Comparison of ENCODE assay signal across 8 cellular contexts in the genomic region with DNA sequence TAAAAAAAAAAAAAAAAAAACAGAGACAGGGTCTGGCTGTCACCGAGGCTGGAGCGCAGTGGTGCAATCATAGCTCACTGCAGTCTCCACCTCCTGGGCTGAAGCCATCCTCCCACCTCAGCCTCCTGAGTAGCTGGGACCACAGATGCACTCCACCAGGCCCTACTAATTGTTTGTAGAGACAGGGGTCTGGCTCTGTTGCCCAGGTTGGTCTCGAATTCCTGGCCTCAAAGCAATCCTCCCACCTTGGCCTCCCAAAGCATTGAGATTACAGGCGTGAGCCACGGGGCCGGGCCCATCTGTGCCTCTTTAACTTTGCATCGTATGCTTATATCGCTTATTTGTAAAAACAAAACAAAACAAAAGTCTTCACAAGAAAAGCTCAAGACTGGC. TPM values are rescaled to one million over a fixed set of nuclear protein-coding genes. Genes with fewer than 3 reads are reported as not detected.
DNase-seq lines count a peak whose midpoint lies in the region; ATAC-seq and TF ChIP-seq lines count a peak whose summit lies in the region.

No MANE protein-coding gene starts in this region.

- peaks cover 2% of the 10 kb centered on the region for H3K36me3 Mint-ChIP-seq in activated T-helper 1 cell treated with anti-CD3 and anti-CD28 coated beads, Interleukin-12 subunit alpha, Interleukin-12 subunit beta, Interleukin-2, Interleukin-4 antibody, amounts not matched to agents 30 ng/mL and 10 ng/mL and 1 ng/mL, durations not matched to agents 14 hours and 24 hours and 36 hours (ENCODE audit: low read depth)

- H3K4me3 Mint-ChIP-seq in activated T-helper 1 cell treated with anti-CD3 and anti-CD28 coated beads, Interleukin-12 subunit alpha, Interleukin-12 subunit beta, Interleukin-2, Interleukin-4 antibody, amounts not matched to agents 30 ng/mL and 10 ng/mL and 1 ng/mL, durations not matched to agents 14 hours and 24 hours and 36 hours: peak overlapping the region; percentile 70

- peak overlapping the region; percentile 81 for H3K4me2 ChIP-seq in Karpas-422 (ENCODE audit: low read depth, low read length, poor library complexity, severe bottlenecking)

- peak overlapping the region; percentile 85 for H3K27ac ChIP-seq in Karpas-422 (ENCODE audit: low read length)
- H3K27ac ChIP-seq in left ventricle myocardium inferior (replicated peaks): peak overlapping the region; percentile 95

- no peak for TF ChIP-seq CTCF in left ventricle myocardium inferior (IDR thresholded peaks at IDR 0.05; ENCODE audit: borderline replicate concordance)

- H3K9me3 ChIP-seq in Karpas-422 (ENCODE audit: low read length): no peaks in the 10 kb centered on the region
- H3K9me3 ChIP-seq in left ventricle myocardium inferior (replicated peaks): no peaks in the 10 kb centered on the region

- ATAC-seq in GM19452 (IDR thresholded peaks at IDR 0.05; ENCODE audit: unreplicated experiment) (no peak), GM21723 (IDR thresholded peaks at IDR 0.05; ENCODE audit: unreplicated experiment) (no peak), GM19397 (IDR thresholded peaks at IDR 0.05; ENCODE audit: unreplicated experiment) (no peak)

- intact Hi-C loops in activated T-helper 1 cell treated with anti-CD3 and anti-CD28 coated beads, Interleukin-12 subunit alpha, Interleukin-12 subunit beta, Interleukin-2, Interleukin-4 antibody, amounts not matched to agents 30 ng/mL and 10 ng/mL and 1 ng/mL, durations not matched to agents 14 hours and 24 hours and 36 hours (cut with micrococcal nuclease): loop anchor here (2.0 to 5.0 kb wide), 2 partner anchors 499 to 802 kb away; a partner anchor contains a TSS
- intact Hi-C loops in left ventricle myocardium inferior (cut with micrococcal nuclease): no loop called here

- H3K4me1 ChIP-seq in Karpas-422 (ENCODE audit: low read length) (peaks cover 45% of the 10 kb centered on the region), left ventricle myocardium inferior (peaks cover 88% of the 10 kb centered on the region)

- H3K27me3 Mint-ChIP-seq in activated T-helper 1 cell treated with anti-CD3 and anti-CD28 coated beads, Interleukin-12 subunit alpha, Interleukin-12 subunit beta, Interleukin-2, Interleukin-4 antibody, amounts not matched to agents 30 ng/mL and 10 ng/mL and 1 ng/mL, durations not matched to agents 14 hours and 24 hours and 36 hours (ENCODE audit: insufficient read depth): peaks cover 2% of the 10 kb centered on the region

- H4K20me1 ChIP-seq in Karpas-422 (ENCODE audit: insufficient read depth, low read depth, low read length): no peaks in the 10 kb centered on the region

- peak overlapping the region; percentile 70 for H3K4me3 ChIP-seq in Karpas-422 (ENCODE audit: low read length)
- peak overlapping the region; percentile 89 for H3K4me3 ChIP-seq in left ventricle myocardium inferior

- no peaks in the 10 kb centered on the region for H3K9me2 ChIP-seq in Karpas-422 (replicated peaks; ENCODE audit: insufficient read depth, low read length)

- H3K27me3 ChIP-seq in Karpas-422 (ENCODE audit: low read length): no peaks in the 10 kb centered on the region
- H3K27me3 ChIP-seq in left ventricle myocardium inferior (ENCODE audit: low read depth): no peaks in the 10 kb centered on the region

- no peak for DNase-seq in Karpas-422
- DNase-seq in activated T-helper 1 cell treated with anti-CD3 and anti-CD28 coated beads, Interleukin-12 subunit alpha, Interleukin-12 subunit beta, Interleukin-2, Interleukin-4 antibody, amounts not matched to agents 30 ng/mL and 10 ng/mL and 1 ng/mL, durations not matched to agents 14 hours and 24 hours and 36 hours (ENCODE audit: low spot score): no peak
- no peak for DNase-seq in left ventricle myocardium inferior
- DNase-seq in stimulated activated CD4-positive, alpha-beta T cell treated with anti-CD3 and anti-CD28 coated beads, Interleukin-2, amount 100 ng/mL, for 24 hours: peak; percentile 21 to 35
- no peak for DNase-seq in NCI-H1436 treated with DMSO at 0.1 percent for 48 hours (lab: John Stamatoyannopoulos, UW)

- H3K36me3 ChIP-seq in Karpas-422 (ENCODE audit: insufficient read depth, low read length) (no peaks in the 10 kb centered on the region), left ventricle myocardium inferior (no peaks in the 10 kb centered on the region)

- H2AFZ ChIP-seq in Karpas-422 (ENCODE audit: low read length): peak overlapping the region; percentile 40; the same call in 1 of the 2 replicates

- H3K9ac ChIP-seq in Karpas-422 (ENCODE audit: low read length): peak overlapping the region; percentile 78

- H3K9me3 Mint-ChIP-seq in activated T-helper 1 cell treated with anti-CD3 and anti-CD28 coated beads, Interleukin-12 subunit alpha, Interleukin-12 subunit beta, Interleukin-2, Interleukin-4 antibody, amounts not matched to agents 30 ng/mL and 10 ng/mL and 1 ng/mL, durations not matched to agents 14 hours and 24 hours and 36 hours: no peaks in the 10 kb centered on the region

- H3K4me1 Mint-ChIP-seq in activated T-helper 1 cell treated with anti-CD3 and anti-CD28 coated beads, Interleukin-12 subunit alpha, Interleukin-12 subunit beta, Interleukin-2, Interleukin-4 antibody, amounts not matched to agents 30 ng/mL and 10 ng/mL and 1 ng/mL, durations not matched to agents 14 hours and 24 hours and 36 hours (ENCODE audit: low read depth): peaks cover 47% of the 10 kb centered on the region

- H3K27ac Mint-ChIP-seq in activated T-helper 1 cell treated with anti-CD3 and anti-CD28 coated beads, Interleukin-12 subunit alpha, Interleukin-12 subunit beta, Interleukin-2, Interleukin-4 antibody, amounts not matched to agents 30 ng/mL and 10 ng/mL and 1 ng/mL, durations not matched to agents 14 hours and 24 hours and 36 hours: peak overlapping the region; percentile 73

- H3K79me2 ChIP-seq in Karpas-422 (ENCODE audit: low read length): 0 out of 2 replicates have a peak, but pooled peaks cover 6% of the 10 kb centered on the region

RNA-seq across cellular contexts. Expression of a gene that starts 3.1 kb away (rescaled TPM):
- total RNA-seq in Karpas-422 (2014; rRNA removed; shearing (Covaris generic); ENCODE audit: low replicate concordance): 13.1 and 15.2 TPM in 2 replicates
- 22.0 and 22.6 TPM in 2 replicates for total RNA-seq in activated T-helper 1 cell treated with anti-CD3 and anti-CD28 coated beads, Interleukin-12 subunit alpha, Interleukin-12 subunit beta, Interleukin-2, Interleukin-4 antibody, amounts not matched to agents 30 ng/mL and 10 ng/mL and 1 ng/mL, durations not matched to agents 14 hours and 24 hours and 36 hours
- 73.1 TPM for total RNA-seq in left ventricle myocardium inferior

Comparison
In these comparisons a context has a peak if more than half of its experiments do, and no peak if none do; other contexts are left out.
1. DNase-seq: peak in stimulated activated CD4-positive, alpha-beta T cell treated with anti-CD3 and anti-CD28 coated beads, Interleukin-2, amount 100 ng/mL, for 24 hours (2 of 2); none in Karpas-422 (single experiment), activated T-helper 1 cell treated with anti-CD3 and anti-CD28 coated beads, Interleukin-12 subunit alpha, Interleukin-12 subunit beta, Interleukin-2, Interleukin-4 antibody, amounts not matched to agents 30 ng/mL and 10 ng/mL and 1 ng/mL, durations not matched to agents 14 hours and 24 hours and 36 hours (single experiment), left ventricle myocardium inferior (single experiment) and NCI-H1436 treated with DMSO at 0.1 percent for 48 hours (single experiment).